In genomic region chr16:85947511-85948509, GRCh38 we compare ENCODE assay signal across 8 cellular contexts. TPM values are rescaled to one million over a fixed set of nuclear protein-coding genes. Genes with fewer than 3 reads are reported as not detected.
DNase-seq lines count a peak whose midpoint lies in the region; ATAC-seq and TF ChIP-seq lines count a peak whose summit lies in the region.
"Had no signal": no experiment of that assay in that cellular context is flagged by ENCODE, and none has a peak within 500 bp of the region (broad histone marks: within the 10 kb centered on the region; RNA-seq: fewer than 3 reads in every experiment).

No MANE protein-coding gene starts in this region.

- peaks cover 79% of the 10 kb centered on the region for H3K4me1 Mint-ChIP-seq in activated T-cell treated with anti-CD3 and anti-CD28 coated beads, Interleukin-2, amount 50 U/mL, for 72 hours (ENCODE audit: low read depth)

- TF ChIP-seq CTCF in WERI-Rb-1 (IDR thresholded peaks at IDR 0.05; ENCODE audit: low read depth, low read length), result no peak
- TF ChIP-seq CTCF in adrenal gland (IDR thresholded peaks at IDR 0.05), result no peak

- H3K4me1 ChIP-seq in adrenal gland (replicated peaks in 1 of 2), result no peaks in the 10 kb centered on the region
- H3K4me1 ChIP-seq: SJCRH30 had no signal

- no peaks in the 10 kb centered on the region for H3K36me3 Mint-ChIP-seq in activated T-cell treated with anti-CD3 and anti-CD28 coated beads, Interleukin-2, amount 50 U/mL, for 72 hours (ENCODE audit: insufficient read depth in 2 of 2)

- no peak for TF ChIP-seq POLR2A in adrenal gland (IDR thresholded peaks at IDR 0.05)

- peaks cover 33% of the 10 kb centered on the region for H3K27me3 Mint-ChIP-seq in activated T-cell treated with anti-CD3 and anti-CD28 coated beads, Interleukin-2, amount 50 U/mL, for 72 hours (ENCODE audit: low read depth)

- H3K27ac Mint-ChIP-seq in activated T-cell treated with anti-CD3 and anti-CD28 coated beads, Interleukin-2, amount 50 U/mL, for 72 hours, result no peak overlapping the region

- ATAC-seq in GM19395 (IDR thresholded peaks at IDR 0.05; ENCODE audit: unreplicated experiment) (peak; percentile 87), HG03159 (IDR thresholded peaks at IDR 0.05; ENCODE audit: unreplicated experiment) (peak; percentile 65)
- ATAC-seq in activated T-cell treated with anti-CD3 and anti-CD28 coated beads, Interleukin-2, amount 50 U/mL, for 72 hours (replicated peaks in 1 of 2), result peak; percentile 91 to 96

- H3K4me3 Mint-ChIP-seq in activated T-cell treated with anti-CD3 and anti-CD28 coated beads, Interleukin-2, amount 50 U/mL, for 72 hours, result peak overlapping the region; percentile 54 to 63

- H3K9me3 ChIP-seq in WERI-Rb-1 (ENCODE audit: severe bottlenecking), result no peaks in the 10 kb centered on the region
- no peaks in the 10 kb centered on the region for H3K9me3 ChIP-seq in adrenal gland (replicated peaks in 1 of 3)
- H3K9me3 ChIP-seq: SJCRH30 had no signal

- intact Hi-C loops in adrenal gland (cut with DNase I), result no loop called here

- H3K4me3 ChIP-seq in WERI-Rb-1 (ENCODE audit: low read depth, low read length) (no peak overlapping the region), adrenal gland (peak overlapping the region in 1 of 4 donors; percentile 35)
- H3K4me3 ChIP-seq: SJCRH30 had no signal

- H3K9me3 Mint-ChIP-seq in activated T-cell treated with anti-CD3 and anti-CD28 coated beads, Interleukin-2, amount 50 U/mL, for 72 hours, result no peaks in the 10 kb centered on the region

- H3K27ac ChIP-seq in WERI-Rb-1 (no peak overlapping the region), adrenal gland (no peak overlapping the region)
- H3K27ac ChIP-seq: SJCRH30 had no signal

- H3K36me3 ChIP-seq in WERI-Rb-1 (no peaks in the 10 kb centered on the region), adrenal gland (replicated peaks in 1 of 2) (no peaks in the 10 kb centered on the region)
- H3K36me3 ChIP-seq: SJCRH30 had no signal

- 70 to 76% (median 72%) methylated on average over 41 to 50 of the region's 50 CpGs for WGBS in adrenal gland, 4 donors

- H3K27me3 ChIP-seq in WERI-Rb-1 (ENCODE audit: insufficient read depth, low read depth, severe bottlenecking) (no peaks in the 10 kb centered on the region), adrenal gland (no peaks in the 10 kb centered on the region)
- H3K27me3 ChIP-seq: SJCRH30 had no signal

- DNase-seq in activated T-cell treated with anti-CD3 and anti-CD28 coated beads, Interleukin-2, amount 50 U/mL, for 72 hours, result peak; percentile 58 to 76
- peak; percentile 66 for DNase-seq in stimulated activated CD4-positive, alpha-beta T cell treated with anti-CD3 and anti-CD28 coated beads, Interleukin-4, amount 100 ng/mL, for 24 hours
- DNase-seq in WERI-Rb-1, result no peak
- no peak for DNase-seq in cerebellar nuclear complex (lab: John Stamatoyannopoulos, UW)
- DNase-seq in adrenal gland, result no peak

RNA-seq across cellular contexts. Expression of gene IRF8, which starts 48.8 kb away (rescaled TPM):
- 10 to 100 TPM; 46.8 to 52.4 TPM for total RNA-seq in activated T-cell treated with anti-CD3 and anti-CD28 coated beads, Interleukin-2, amount 50 U/mL, for 72 hours
- 10 to 100 TPM; 11.4 to 40.1 (median 19.3) TPM for total RNA-seq in adrenal gland
- 1 to 10 TPM; 3.4 to 9.6 (median 8.3) TPM for polyA plus RNA-seq in adrenal gland
- total RNA-seq: SJCRH30 had no signal

Comparison
In these comparisons a context has a peak if more than half of its experiments do, and no peak if none do; other contexts are left out.
1. DNase-seq: peak in activated T-cell treated with anti-CD3 and anti-CD28 coated beads, Interleukin-2, amount 50 U/mL, for 72 hours (2 of 2) and stimulated activated CD4-positive, alpha-beta T cell treated with anti-CD3 and anti-CD28 coated beads, Interleukin-4, amount 100 ng/mL, for 24 hours (single experiment); none in WERI-Rb-1 (single experiment), cerebellar nuclear complex (0 of 2) and adrenal gland (0 of 7).
2. Peak in every context shown above with its lines, with median percentiles within 50 percentile points of each other: ATAC-seq.